In genomic region chr4:139501531-139502311, GRCh38 we compare ENCODE assay signal across 22 cellular contexts.
"Had no signal": no experiment of that assay in that cellular context is flagged by ENCODE, and none has a peak within 500 bp of the region (broad histone marks: within the 10 kb centered on the region; RNA-seq: fewer than 3 reads in every experiment).

No MANE protein-coding gene starts in this region.

- H3K36me3 Mint-ChIP-seq: natural killer cell had no signal

- H2AFZ ChIP-seq: hepatocyte had no signal

- H3K36me3 ChIP-seq: transverse colon, uterus, WERI-Rb-1 had no signal

- ATAC-seq: activated CD8-positive, alpha-beta memory T cell treated with anti-CD3 and anti-CD28 coated beads, Interleukin-2, amount 10 ng/mL, durations not matched to agents 7 days and 5 days; activated CD8-positive, alpha-beta T cell treated with anti-CD3 and anti-CD28 coated beads for 36 hours; natural killer cell; sciatic nerve; stimulated activated memory B cell treated with anti-CD40 and anti-IgM and Interleukin-4, amounts not matched to agents 10 μg/mL and 1 μg/mL and 100 μg/mL, for 72 hours had no signal

- DNase-seq: activated CD4-positive, alpha-beta T cell treated with anti-CD3 and anti-CD28 coated beads, Interleukin-2, amount 10 ng/mL, durations not matched to agents 7 days and 5 days; activated CD4-positive, CD25-positive, alpha-beta regulatory T cell treated with anti-CD3 and anti-CD28 coated beads, Interleukin-2, amount 50 U/mL, for 72 hours; activated CD8-positive, alpha-beta memory T cell treated with anti-CD3 and anti-CD28 coated beads, Interleukin-2, amount 10 ng/mL, durations not matched to agents 7 days and 5 days; activated CD8-positive, alpha-beta T cell treated with anti-CD3 and anti-CD28 coated beads for 36 hours; activated effector memory CD4-positive, alpha-beta T cell treated with anti-CD3 and anti-CD28 coated beads, Interleukin-2, amount 50 U/mL, for 16 hours; activated naive CD4-positive, alpha-beta T cell treated with anti-CD3 and anti-CD28 coated beads, Interleukin-2, amount 10 ng/mL, durations not matched to agents 7 days and 5 days; activated T-cell treated with anti-CD3 and anti-CD28 coated beads for 4 hours; cerebellar nuclear complex; cortex of kidney; endodermal cell; midbrain; natural killer cell; stimulated activated CD4-positive, alpha-beta T cell treated with anti-CD3 and anti-CD28 coated beads, Interleukin-15, amount 100 ng/mL, for 24 hours; stomach; transverse colon; uterus; WERI-Rb-1 had no signal

- H3K27ac ChIP-seq: epithelial cell of prostate, hepatocyte, stomach, transverse colon, uterus, WERI-Rb-1 had no signal

- H3K4me3 ChIP-seq: hepatocyte, smooth muscle cell, stomach, transverse colon, uterus had no signal

- H3K27ac Mint-ChIP-seq: activated CD4-positive, alpha-beta T cell treated with anti-CD3 and anti-CD28 coated beads, Interleukin-2, amount 10 ng/mL, durations not matched to agents 7 days and 5 days; activated CD8-positive, alpha-beta memory T cell treated with anti-CD3 and anti-CD28 coated beads, Interleukin-2, amount 10 ng/mL, durations not matched to agents 7 days and 5 days; activated CD8-positive, alpha-beta T cell treated with anti-CD3 and anti-CD28 coated beads for 36 hours; activated naive CD4-positive, alpha-beta T cell treated with anti-CD3 and anti-CD28 coated beads, Interleukin-2, amount 10 ng/mL, durations not matched to agents 7 days and 5 days; natural killer cell; stimulated activated memory B cell treated with anti-CD40 and anti-IgM and Interleukin-4, amounts not matched to agents 10 μg/mL and 1 μg/mL and 100 μg/mL, for 72 hours had no signal

- H3K4me3 Mint-ChIP-seq: activated CD4-positive, alpha-beta T cell treated with anti-CD3 and anti-CD28 coated beads, Interleukin-2, amount 10 ng/mL, durations not matched to agents 7 days and 5 days; activated CD8-positive, alpha-beta memory T cell treated with anti-CD3 and anti-CD28 coated beads, Interleukin-2, amount 10 ng/mL, durations not matched to agents 7 days and 5 days; activated CD8-positive, alpha-beta T cell treated with anti-CD3 and anti-CD28 coated beads for 36 hours; activated naive CD4-positive, alpha-beta T cell treated with anti-CD3 and anti-CD28 coated beads, Interleukin-2, amount 10 ng/mL, durations not matched to agents 7 days and 5 days; endodermal cell; natural killer cell; stimulated activated memory B cell treated with anti-CD40 and anti-IgM and Interleukin-4, amounts not matched to agents 10 μg/mL and 1 μg/mL and 100 μg/mL, for 72 hours had no signal

- H3K9me3 Mint-ChIP-seq: activated CD8-positive, alpha-beta T cell treated with anti-CD3 and anti-CD28 coated beads for 36 hours; activated naive CD4-positive, alpha-beta T cell treated with anti-CD3 and anti-CD28 coated beads, Interleukin-2, amount 10 ng/mL, durations not matched to agents 7 days and 5 days; endodermal cell; natural killer cell had no signal

- H3K4me1 ChIP-seq: transverse colon, uterus had no signal

- H3K9me3 ChIP-seq: stomach, transverse colon, uterus had no signal

- H3K4me1 Mint-ChIP-seq: stimulated activated memory B cell treated with anti-CD40 and anti-IgM and Interleukin-4, amounts not matched to agents 10 μg/mL and 1 μg/mL and 100 μg/mL, for 72 hours had no signal

- H3K27me3 ChIP-seq: hepatocyte, stomach, transverse colon, uterus had no signal

- H3K4me2 ChIP-seq: hepatocyte, smooth muscle cell had no signal

- H3K27me3 Mint-ChIP-seq: activated CD4-positive, alpha-beta T cell treated with anti-CD3 and anti-CD28 coated beads, Interleukin-2, amount 10 ng/mL, durations not matched to agents 7 days and 5 days; activated CD8-positive, alpha-beta memory T cell treated with anti-CD3 and anti-CD28 coated beads, Interleukin-2, amount 10 ng/mL, durations not matched to agents 7 days and 5 days; activated CD8-positive, alpha-beta T cell treated with anti-CD3 and anti-CD28 coated beads for 36 hours; stimulated activated memory B cell treated with anti-CD40 and anti-IgM and Interleukin-4, amounts not matched to agents 10 μg/mL and 1 μg/mL and 100 μg/mL, for 72 hours had no signal
